Comparison of ENCODE assay signal across 8 cellular contexts in the genomic region with DNA sequence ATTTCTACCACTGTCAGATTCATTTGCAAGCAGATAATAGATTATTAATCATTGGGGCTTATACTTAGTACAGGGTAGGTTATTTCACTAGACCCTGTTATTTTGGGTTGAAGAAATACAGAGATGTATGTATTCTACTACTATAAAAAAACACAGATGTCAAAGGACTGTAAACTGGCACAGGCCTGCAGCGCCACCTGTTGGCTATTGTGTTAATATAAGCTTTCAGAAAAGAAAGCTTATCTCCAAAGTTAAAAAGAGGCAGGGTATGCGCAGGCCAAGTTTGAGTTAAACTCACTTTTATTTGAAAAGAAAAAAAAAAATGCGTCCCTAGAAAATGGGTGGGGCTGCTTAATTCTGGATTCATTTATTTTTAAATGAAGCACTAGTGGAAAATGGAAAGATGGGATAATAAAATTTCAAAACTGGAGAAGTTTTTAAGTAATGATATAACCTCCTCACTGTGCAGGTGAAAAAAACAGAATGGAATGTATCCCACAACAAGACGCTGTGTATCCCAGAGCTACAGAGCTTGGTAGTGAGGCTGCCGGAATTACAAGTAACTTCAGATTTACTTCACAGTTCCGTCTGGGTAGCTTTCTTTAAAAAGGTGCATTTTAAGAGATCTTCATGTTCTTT.
DNase-seq lines count a peak whose midpoint lies in the region; ATAC-seq and TF ChIP-seq lines count a peak whose summit lies in the region.

No MANE protein-coding gene starts in this region.

- TF ChIP-seq CTCF in GM12872 (IDR thresholded peaks at IDR 0.05; ENCODE audit: insufficient read depth, low read depth, low read length) (peak; percentile 65), fibroblast of the aortic adventitia (IDR thresholded peaks at IDR 0.05; ENCODE audit: insufficient read depth, low read length) (peak; percentile 73)

- no peaks in the 10 kb centered on the region for H3K9me3 ChIP-seq in neuronal stem cell (replicated peaks in 1 of 2; ENCODE audit: control insufficient read depth in 2 of 2, insufficient read depth in 1 of 2, low read depth in 1 of 2, low read length in 2 of 2)

- H3K4ac ChIP-seq in neuronal stem cell (ENCODE audit: low read length): no peak overlapping the region

- no peaks in the 10 kb centered on the region for H3K79me1 ChIP-seq in neuronal stem cell (ENCODE audit: low read depth, low read length)

- H2BK5ac ChIP-seq in neuronal stem cell (ENCODE audit: low read length): no peak overlapping the region

- H4K91ac ChIP-seq in neuronal stem cell (ENCODE audit: low read depth, low read length, poor library complexity): no peak overlapping the region

- H4K8ac ChIP-seq in neuronal stem cell (ENCODE audit: low read depth, low read length): no peak overlapping the region

- H2BK12ac ChIP-seq in neuronal stem cell (ENCODE audit: low read length): no peak overlapping the region

- peak; percentile 54 for ATAC-seq in HG03469 (IDR thresholded peaks at IDR 0.05; ENCODE audit: unreplicated experiment)
- no peak for ATAC-seq in GM18498 (IDR thresholded peaks at IDR 0.05; ENCODE audit: unreplicated experiment)

- no peak overlapping the region for H2AK5ac ChIP-seq in neuronal stem cell (ENCODE audit: low read depth, low read length)

- no peaks in the 10 kb centered on the region for H3K36me3 ChIP-seq in neuronal stem cell (replicated peaks in 1 of 2; ENCODE audit: control insufficient read depth in 2 of 2, insufficient read depth in 2 of 2, low read length in 2 of 2)

- no peaks in the 10 kb centered on the region for H3K4me1 ChIP-seq in neuronal stem cell (ENCODE audit: control insufficient read depth in 2 of 2, insufficient read depth in 1 of 2, low read depth in 1 of 2, low read length in 2 of 2)

- H2BK120ac ChIP-seq in neuronal stem cell (ENCODE audit: low read depth, low read length): no peak overlapping the region

- no peak overlapping the region for H3K27ac ChIP-seq in neuronal stem cell (replicated peaks; ENCODE audit: low read length)
- H3K27ac ChIP-seq in substantia nigra (ENCODE audit: low read depth, low read length, poor library complexity, severe bottlenecking): no peak overlapping the region

- no CpG with 5 or more reads among the region's 6 CpGs for WGBS in neuronal stem cell (ENCODE audit: extremely low coverage in 2 of 2, insufficient read length in 2 of 2, insufficient replicate concordance in 1 of 2), 2 donors

- no peak overlapping the region for H3K4me2 ChIP-seq in neuronal stem cell (ENCODE audit: insufficient read depth, low read length, poor library complexity, severe bottlenecking)

- no peak overlapping the region for H3K9ac ChIP-seq in neuronal stem cell (ENCODE audit: low read depth, low read length, poor library complexity)

- H3K14ac ChIP-seq in neuronal stem cell (ENCODE audit: low read length): no peak overlapping the region

- no peaks in the 10 kb centered on the region for H3K27me3 ChIP-seq in neuronal stem cell (ENCODE audit: control insufficient read depth in 3 of 3, insufficient read depth in 3 of 3, low read depth in 1 of 3, low read length in 3 of 3)

- no peak overlapping the region for H2BK15ac ChIP-seq in neuronal stem cell (ENCODE audit: low read length)

- H2AFZ ChIP-seq in neuronal stem cell (ENCODE audit: low read length): no peak overlapping the region

- no peak overlapping the region for H3K4me3 ChIP-seq in fibroblast of the aortic adventitia (ENCODE audit: low read depth, low read length)
- no peak overlapping the region for H3K4me3 ChIP-seq in neuronal stem cell (ENCODE audit: low read length in 2 of 2)

- DNase-seq in RKO (ENCODE audit: low spot score): peak; percentile 47
- DNase-seq in activated T-helper 1 cell treated with Interleukin-2 at 50 U/mL for 16 hours (ENCODE audit: low read depth): peak; percentile 15
- DNase-seq in fibroblast of the aortic adventitia (ENCODE audit: low read depth): peak; percentile 82
- peak; percentile 64 for DNase-seq in neuronal stem cell (ENCODE audit: low spot score)
- DNase-seq in substantia nigra (lab: John Stamatoyannopoulos, UW): peak in 39 of 49 donors; percentile 0 to 78 (median 34)

- no peak overlapping the region for H3K23ac ChIP-seq in neuronal stem cell (ENCODE audit: low read depth, low read length, poor library complexity)

- H3K18ac ChIP-seq in neuronal stem cell (ENCODE audit: low read length): no peak overlapping the region

Comparison
In these comparisons a context has a peak if more than half of its experiments do, and no peak if none do; other contexts are left out.
1. DNase-seq: peak in every context shown above with its lines; median percentile 82 in fibroblast of the aortic adventitia; 64 in neuronal stem cell; 47 in RKO; 34 in substantia nigra; 15 in activated T-helper 1 cell treated with Interleukin-2 at 50 U/mL for 16 hours.